Comparison of ENCODE assay signal across 17 cellular contexts in genomic region chr16:19777061-19777460, GRCh38.
"Had no signal": no experiment of that assay in that cellular context is flagged by ENCODE, and none has a peak within 500 bp of the region (broad histone marks: within the 10 kb centered on the region; RNA-seq: fewer than 3 reads in every experiment).

No MANE protein-coding gene starts in this region.

- H3K27ac Mint-ChIP-seq: activated CD4-positive, alpha-beta memory T cell treated with anti-CD3 and anti-CD28 coated beads, Interleukin-2, amount 10 ng/mL, durations not matched to agents 7 days and 5 days; activated naive CD8-positive, alpha-beta T cell treated with anti-CD3 and anti-CD28 coated beads, Interleukin-2, amount 10 ng/mL, durations not matched to agents 7 days and 5 days; activated T-cell treated with anti-CD3 and anti-CD28 coated beads, Interleukin-2, amount 50 U/mL, for 72 hours; immature natural killer cell; naive B cell; T-helper 2 cell treated with Interferon-gamma antibody and Interleukin-4, amounts not matched to agents 5 μg/mL and 100 μg/mL, for 36 hours had no signal

- H3K27me3 Mint-ChIP-seq: activated CD4-positive, alpha-beta memory T cell treated with anti-CD3 and anti-CD28 coated beads, Interleukin-2, amount 10 ng/mL, durations not matched to agents 7 days and 5 days; activated naive CD8-positive, alpha-beta T cell treated with anti-CD3 and anti-CD28 coated beads, Interleukin-2, amount 10 ng/mL, durations not matched to agents 7 days and 5 days; naive B cell; stimulated activated naive CD8-positive, alpha-beta T cell treated with anti-CD3 and anti-CD28 coated beads, Interleukin-15, amount 100 ng/mL, for 72 hours had no signal

- H3K4me3 Mint-ChIP-seq: activated CD4-positive, alpha-beta memory T cell treated with anti-CD3 and anti-CD28 coated beads, Interleukin-2, amount 10 ng/mL, durations not matched to agents 7 days and 5 days; activated naive CD8-positive, alpha-beta T cell treated with anti-CD3 and anti-CD28 coated beads, Interleukin-2, amount 10 ng/mL, durations not matched to agents 7 days and 5 days; activated T-cell treated with anti-CD3 and anti-CD28 coated beads, Interleukin-2, amount 50 U/mL, for 72 hours; immature natural killer cell; stimulated activated naive CD8-positive, alpha-beta T cell treated with anti-CD3 and anti-CD28 coated beads, Interleukin-15, amount 100 ng/mL, for 72 hours; T-helper 2 cell treated with Interferon-gamma antibody and Interleukin-4, amounts not matched to agents 5 μg/mL and 100 μg/mL, for 36 hours had no signal

- H3K4me1 Mint-ChIP-seq: activated CD4-positive, alpha-beta memory T cell treated with anti-CD3 and anti-CD28 coated beads, Interleukin-2, amount 10 ng/mL, durations not matched to agents 7 days and 5 days; activated naive CD8-positive, alpha-beta T cell treated with anti-CD3 and anti-CD28 coated beads, Interleukin-2, amount 10 ng/mL, durations not matched to agents 7 days and 5 days; immature natural killer cell; stimulated activated naive CD8-positive, alpha-beta T cell treated with anti-CD3 and anti-CD28 coated beads, Interleukin-15, amount 100 ng/mL, for 72 hours had no signal

- H3K27me3 ChIP-seq: tibial artery, vagina had no signal

- DNase-seq: activated CD4-positive, alpha-beta memory T cell treated with anti-CD3 and anti-CD28 coated beads, Interleukin-2, amount 10 ng/mL, durations not matched to agents 7 days and 5 days; activated CD4-positive, alpha-beta T cell treated with anti-CD3 and anti-CD28 coated beads for 1 hour; activated CD8-positive, alpha-beta memory T cell treated with anti-CD3 and anti-CD28 coated beads, Interleukin-2, amount 50 U/mL, for 4 hours; activated naive CD8-positive, alpha-beta T cell treated with anti-CD3 and anti-CD28 coated beads, Interleukin-2, amount 10 ng/mL, durations not matched to agents 7 days and 5 days; activated T-cell treated with anti-CD3 and anti-CD28 coated beads, Interleukin-2, amount 50 U/mL, for 72 hours; anterior cingulate cortex; immature natural killer cell; left cardiac atrium; naive B cell; stimulated activated CD4-positive, alpha-beta T cell treated with anti-CD3 and anti-CD28 coated beads, Interleukin-4, amount 100 ng/mL, for 1 hour; stimulated activated CD8-positive, alpha-beta memory T cell treated with anti-CD3 and anti-CD28 coated beads, Interleukin-4, amount 100 ng/mL, for 48 hours; stimulated activated naive CD8-positive, alpha-beta T cell treated with anti-CD3 and anti-CD28 coated beads, Interleukin-15, amount 100 ng/mL, for 72 hours; tibial artery had no signal

- H3K4me3 ChIP-seq: lung, prostate gland, tibial artery, vagina had no signal

- H3K36me3 Mint-ChIP-seq: activated naive CD8-positive, alpha-beta T cell treated with anti-CD3 and anti-CD28 coated beads, Interleukin-2, amount 10 ng/mL, durations not matched to agents 7 days and 5 days; immature natural killer cell; naive B cell had no signal

- H3K27ac ChIP-seq: prostate gland, tibial artery, vagina had no signal

- H3K9me3 Mint-ChIP-seq: activated CD4-positive, alpha-beta memory T cell treated with anti-CD3 and anti-CD28 coated beads, Interleukin-2, amount 10 ng/mL, durations not matched to agents 7 days and 5 days; activated T-cell treated with anti-CD3 and anti-CD28 coated beads, Interleukin-2, amount 50 U/mL, for 72 hours; immature natural killer cell; naive B cell; stimulated activated naive CD8-positive, alpha-beta T cell treated with anti-CD3 and anti-CD28 coated beads, Interleukin-15, amount 100 ng/mL, for 72 hours; T-helper 2 cell treated with Interferon-gamma antibody and Interleukin-4, amounts not matched to agents 5 μg/mL and 100 μg/mL, for 36 hours had no signal
